In the genomic region with DNA sequence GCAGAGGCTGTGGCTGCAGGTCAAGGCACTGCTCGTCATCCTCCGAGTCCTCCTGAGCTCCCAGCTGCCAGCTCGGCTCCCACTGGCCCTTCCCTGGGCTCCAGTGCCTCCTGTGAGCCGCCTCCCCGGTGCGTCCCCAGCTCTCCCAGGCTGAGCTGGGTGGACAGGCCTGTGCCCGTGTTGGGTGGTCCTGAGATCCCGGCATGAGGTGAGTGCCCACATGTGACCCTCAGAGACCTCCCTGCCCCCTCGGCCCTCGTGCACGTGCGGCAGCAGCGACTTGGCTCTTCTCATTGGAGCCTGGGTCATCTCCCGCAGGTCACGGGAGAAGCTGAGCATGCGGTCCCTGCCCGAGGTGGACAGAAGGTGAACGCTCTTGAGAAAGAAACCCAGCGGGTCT, we compare ENCODE assay signal across 21 cellular contexts. TPM values are rescaled to one million over a fixed set of nuclear protein-coding genes. Genes with fewer than 3 reads are reported as not detected.
DNase-seq lines count a peak whose midpoint lies in the region; ATAC-seq lines count a peak whose summit lies in the region.
"Had no signal": no experiment of that assay in that cellular context is flagged by ENCODE, and none has a peak within 500 bp of the region (broad histone marks: within the 10 kb centered on the region; RNA-seq: fewer than 3 reads in every experiment).

No MANE protein-coding gene starts in this region.

- no peak overlapping the region for H3K27ac ChIP-seq in neuronal stem cell (replicated peaks; ENCODE audit: low read length)
- H3K27ac ChIP-seq: 22Rv1, BLaER1, C4-2B had no signal

- peaks cover 2% of the 10 kb centered on the region for H3K79me1 ChIP-seq in neuronal stem cell (ENCODE audit: low read depth, low read length)

- H3K36me3 Mint-ChIP-seq in activated CD4-positive, alpha-beta T cell treated with anti-CD3 and anti-CD28 coated beads, Interleukin-2, amount 10 ng/mL, durations not matched to agents 7 days and 5 days (ENCODE audit: low read depth), result peaks cover 5% of the 10 kb centered on the region
- peaks cover 49% of the 10 kb centered on the region for H3K36me3 Mint-ChIP-seq in stimulated activated memory B cell treated with anti-CD40 and anti-IgM and Interleukin-4, amounts not matched to agents 10 μg/mL and 1 μg/mL and 100 μg/mL, for 72 hours

- H3K18ac ChIP-seq in neuronal stem cell (ENCODE audit: low read length), result no peak overlapping the region

- H3K9ac ChIP-seq in NT2/D1 (ENCODE audit: insufficient read length, low read depth) (peak overlapping the region; percentile 42), neuronal stem cell (ENCODE audit: low read depth, low read length, poor library complexity) (no peak overlapping the region)
- H3K9ac ChIP-seq: BLaER1 had no signal

- no peak for ATAC-seq in stimulated activated memory B cell treated with anti-CD40 and anti-IgM and Interleukin-4, amounts not matched to agents 10 μg/mL and 1 μg/mL and 100 μg/mL, for 72 hours
- ATAC-seq in GM19463 (IDR thresholded peaks at IDR 0.05; ENCODE audit: unreplicated experiment) (no peak), GM21381 (IDR thresholded peaks at IDR 0.05; ENCODE audit: unreplicated experiment) (no peak)
- ATAC-seq: CD8-positive, alpha-beta T cell; GM12878 had no signal

- H3K4ac ChIP-seq in neuronal stem cell (ENCODE audit: low read length), result no peak overlapping the region

- H2BK120ac ChIP-seq in neuronal stem cell (ENCODE audit: low read depth, low read length), result no peak overlapping the region

- no peak overlapping the region for H2BK5ac ChIP-seq in neuronal stem cell (ENCODE audit: low read length)

- no peak overlapping the region for H3K4me3 ChIP-seq in NT2/D1 (ENCODE audit: insufficient read length, low read depth)
- no peak overlapping the region for H3K4me3 ChIP-seq in neuronal stem cell (ENCODE audit: low read length in 2 of 2)
- H3K4me3 ChIP-seq: BLaER1, GM12878, HAP-1 had no signal

- no peaks in the 10 kb centered on the region for H3K4me1 ChIP-seq in NT2/D1 (ENCODE audit: insufficient read depth, insufficient read length)
- no peaks in the 10 kb centered on the region for H3K4me1 ChIP-seq in neuronal stem cell (ENCODE audit: control insufficient read depth in 2 of 2, insufficient read depth in 1 of 2, low read depth in 1 of 2, low read length in 2 of 2)
- H3K4me1 ChIP-seq: Caco-2, HAP-1 had no signal

- no peak overlapping the region for H3K14ac ChIP-seq in neuronal stem cell (ENCODE audit: low read length)

- no peak overlapping the region for H2BK12ac ChIP-seq in neuronal stem cell (ENCODE audit: low read length)

- peak overlapping the region; percentile 46 for H3K27ac Mint-ChIP-seq in activated CD4-positive, alpha-beta T cell treated with anti-CD3 and anti-CD28 coated beads, Interleukin-2, amount 10 ng/mL, durations not matched to agents 7 days and 5 days
- peak overlapping the region; percentile 91 for H3K27ac Mint-ChIP-seq in stimulated activated memory B cell treated with anti-CD40 and anti-IgM and Interleukin-4, amounts not matched to agents 10 μg/mL and 1 μg/mL and 100 μg/mL, for 72 hours
- H3K27ac Mint-ChIP-seq: B cell; CD8-positive, alpha-beta T cell had no signal

- no peak overlapping the region for H2AFZ ChIP-seq in neuronal stem cell (ENCODE audit: low read length)

- CTCF ChIA-PET in activated CD4-positive, alpha-beta T cell treated with anti-CD3 and anti-CD28 coated beads, Interleukin-2, amount 10 ng/mL, durations not matched to agents 7 days and 5 days (lab: Charles Lee), result interaction anchor here (1.2 to 1.4 kb wide), 2 partner anchors 9 to 13 kb away, joined by 3 read pairs; no protein-coding TSS in a partner anchor

- H3K36me3 ChIP-seq in NT2/D1 (ENCODE audit: insufficient read depth, insufficient read length, low read length) (peaks cover 81% of the 10 kb centered on the region), neuronal stem cell (replicated peaks in 1 of 2; ENCODE audit: control insufficient read depth in 2 of 2, insufficient read depth in 2 of 2, low read length in 2 of 2) (peaks cover 57 to 87% of the 10 kb centered on the region in 2 donors)

- H4K8ac ChIP-seq in neuronal stem cell (ENCODE audit: low read depth, low read length), result peak overlapping the region; percentile 86

- peaks cover 18% of the 10 kb centered on the region for H3K4me1 Mint-ChIP-seq in activated CD4-positive, alpha-beta T cell treated with anti-CD3 and anti-CD28 coated beads, Interleukin-2, amount 10 ng/mL, durations not matched to agents 7 days and 5 days
- H3K4me1 Mint-ChIP-seq in stimulated activated memory B cell treated with anti-CD40 and anti-IgM and Interleukin-4, amounts not matched to agents 10 μg/mL and 1 μg/mL and 100 μg/mL, for 72 hours, result peaks cover 36% of the 10 kb centered on the region
- H3K4me1 Mint-ChIP-seq: B cell had no signal

- peak overlapping the region; percentile 10 for H3K23ac ChIP-seq in neuronal stem cell (ENCODE audit: low read depth, low read length, poor library complexity)

- H3K4me2 ChIP-seq in neuronal stem cell (ENCODE audit: insufficient read depth, low read length, poor library complexity, severe bottlenecking), result no peak overlapping the region
- H3K4me2 ChIP-seq: BLaER1 had no signal

- no peaks in the 10 kb centered on the region for H3K27me3 Mint-ChIP-seq in activated CD4-positive, alpha-beta T cell treated with anti-CD3 and anti-CD28 coated beads, Interleukin-2, amount 10 ng/mL, durations not matched to agents 7 days and 5 days
- no peaks in the 10 kb centered on the region for H3K27me3 Mint-ChIP-seq in stimulated activated memory B cell treated with anti-CD40 and anti-IgM and Interleukin-4, amounts not matched to agents 10 μg/mL and 1 μg/mL and 100 μg/mL, for 72 hours
- H3K27me3 Mint-ChIP-seq: B cell; CD4-positive, CD25-positive, alpha-beta regulatory T cell had no signal

- no peak for DNase-seq in activated CD4-positive, alpha-beta T cell treated with anti-CD3 and anti-CD28 coated beads, Interleukin-2, amount 10 ng/mL, durations not matched to agents 7 days and 5 days
- DNase-seq in activated CD4-positive, alpha-beta T cell treated with anti-CD3 and anti-CD28 coated beads for 1 hour, result no peak
- DNase-seq in NT2/D1 (ENCODE audit: low read depth, low spot score), result no peak
- no peak for DNase-seq in neuronal stem cell (ENCODE audit: low spot score)
- no peak for DNase-seq in NCI-H2171 treated with DMSO at 0.1 percent for 48 hours (lab: John Stamatoyannopoulos, UW)
- DNase-seq: Caco-2; CD4-positive, CD25-positive, alpha-beta regulatory T cell; CD8-positive, alpha-beta T cell; DMS79; EL; GDM1; GOT3 had no signal

- no peak overlapping the region for H3K4me3 Mint-ChIP-seq in activated CD4-positive, alpha-beta T cell treated with anti-CD3 and anti-CD28 coated beads, Interleukin-2, amount 10 ng/mL, durations not matched to agents 7 days and 5 days
- no peak overlapping the region for H3K4me3 Mint-ChIP-seq in stimulated activated memory B cell treated with anti-CD40 and anti-IgM and Interleukin-4, amounts not matched to agents 10 μg/mL and 1 μg/mL and 100 μg/mL, for 72 hours
- H3K4me3 Mint-ChIP-seq: B cell; CD4-positive, CD25-positive, alpha-beta regulatory T cell; CD8-positive, alpha-beta T cell had no signal

- WGBS in neuronal stem cell (ENCODE audit: extremely low coverage in 2 of 2, insufficient read length in 2 of 2, insufficient replicate concordance in 1 of 2), 2 donors, result no CpG with 5 or more reads among the region's 19 CpGs

- H3K9me3 Mint-ChIP-seq in activated CD4-positive, alpha-beta T cell treated with anti-CD3 and anti-CD28 coated beads, Interleukin-2, amount 10 ng/mL, durations not matched to agents 7 days and 5 days, result no peaks in the 10 kb centered on the region
- H3K9me3 Mint-ChIP-seq in stimulated activated memory B cell treated with anti-CD40 and anti-IgM and Interleukin-4, amounts not matched to agents 10 μg/mL and 1 μg/mL and 100 μg/mL, for 72 hours, result no peaks in the 10 kb centered on the region
- H3K9me3 Mint-ChIP-seq: CD4-positive, CD25-positive, alpha-beta regulatory T cell; CD8-positive, alpha-beta T cell had no signal

- H3K27me3 ChIP-seq in NT2/D1 (ENCODE audit: insufficient read depth, insufficient read length) (no peaks in the 10 kb centered on the region), neuronal stem cell (ENCODE audit: control insufficient read depth in 3 of 3, insufficient read depth in 3 of 3, low read depth in 1 of 3, low read length in 3 of 3) (no peaks in the 10 kb centered on the region)
- H3K27me3 ChIP-seq: BLaER1 had no signal

- H3K9me3 ChIP-seq in NT2/D1 (ENCODE audit: insufficient read depth, low read length) (no peaks in the 10 kb centered on the region), neuronal stem cell (replicated peaks in 1 of 2; ENCODE audit: control insufficient read depth in 2 of 2, insufficient read depth in 1 of 2, low read depth in 1 of 2, low read length in 2 of 2) (peaks cover 0 to 4% of the 10 kb centered on the region in 2 donors)
- H3K9me3 ChIP-seq: BLaER1, Caco-2, HAP-1 had no signal

- no peak overlapping the region for H4K91ac ChIP-seq in neuronal stem cell (ENCODE audit: low read depth, low read length, poor library complexity)

- H2BK15ac ChIP-seq in neuronal stem cell (ENCODE audit: low read length), result no peak overlapping the region

- H2AK5ac ChIP-seq in neuronal stem cell (ENCODE audit: low read depth, low read length), result no peak overlapping the region

- POLR2A ChIA-PET in activated CD4-positive, alpha-beta T cell treated with anti-CD3 and anti-CD28 coated beads, Interleukin-2, amount 10 ng/mL, durations not matched to agents 7 days and 5 days (lab: Charles Lee), result interaction anchor here (1.2 kb wide), 1 partner anchor 23 kb away, joined by 5 read pairs; no protein-coding TSS in a partner anchor

RNA-seq across cellular contexts. Expression of a gene that starts 15.4 kb away (rescaled TPM):
- 10 to 100 TPM; 10.6 to 13.3 TPM for total RNA-seq in activated CD4-positive, alpha-beta T cell treated with anti-CD3 and anti-CD28 coated beads, Interleukin-2, amount 10 ng/mL, durations not matched to agents 7 days and 5 days
- polyA plus RNA-seq in neuronal stem cell (2013, experiment 1 of 2), result 4.4 TPM
- 3.8 TPM for polyA plus RNA-seq in neuronal stem cell (2013, experiment 2 of 2)

RNA-seq across cellular contexts. Expression of a gene that starts 15.4 kb away (rescaled TPM):
- 10 to 100 TPM; 27.5 to 37.9 TPM for total RNA-seq in activated CD4-positive, alpha-beta T cell treated with anti-CD3 and anti-CD28 coated beads, Interleukin-2, amount 10 ng/mL, durations not matched to agents 7 days and 5 days
- polyA plus RNA-seq in neuronal stem cell (2013, experiment 1 of 2), result 49.3 TPM
- polyA plus RNA-seq in neuronal stem cell (2013, experiment 2 of 2), result 49.1 TPM

RNA-seq across cellular contexts. Expression of a gene that starts 20.3 kb away (rescaled TPM):
- 100 to 1,000 TPM; 112 to 119 TPM for total RNA-seq in activated CD4-positive, alpha-beta T cell treated with anti-CD3 and anti-CD28 coated beads, Interleukin-2, amount 10 ng/mL, durations not matched to agents 7 days and 5 days
- 162 TPM for polyA plus RNA-seq in neuronal stem cell (2013, experiment 1 of 2)
- 157 TPM for polyA plus RNA-seq in neuronal stem cell (2013, experiment 2 of 2)

RNA-seq across cellular contexts. Expression of a gene that starts 35.3 kb away (rescaled TPM):
- 100 to 1,000 TPM; 180 TPM for total RNA-seq in activated CD4-positive, alpha-beta T cell treated with anti-CD3 and anti-CD28 coated beads, Interleukin-2, amount 10 ng/mL, durations not matched to agents 7 days and 5 days
- polyA plus RNA-seq in neuronal stem cell (2013, experiment 1 of 2), result 44.4 TPM
- 44.1 TPM for polyA plus RNA-seq in neuronal stem cell (2013, experiment 2 of 2)

RNA-seq across cellular contexts. Expression of a gene that starts 57.3 kb away (rescaled TPM):
- total RNA-seq in activated CD4-positive, alpha-beta T cell treated with anti-CD3 and anti-CD28 coated beads, Interleukin-2, amount 10 ng/mL, durations not matched to agents 7 days and 5 days, result 10 to 100 TPM; 24.0 to 25.5 TPM
- 12.8 TPM for polyA plus RNA-seq in neuronal stem cell (2013, experiment 1 of 2)
- 12.5 TPM for polyA plus RNA-seq in neuronal stem cell (2013, experiment 2 of 2)
